ENCODE assay signal across 8 cellular contexts in genomic region chr7:152145853-152146466, GRCh38.
DNase-seq lines count a peak whose midpoint lies in the region; ATAC-seq, FAIRE-seq and TF ChIP-seq lines count a peak whose summit lies in the region.

No MANE protein-coding gene starts in this region.

- intact Hi-C loops in uterus (cut with DNase I; ENCODE audit: low total_unique reads), result no loop called here

- no peaks in the 10 kb centered on the region for H3K4me1 ChIP-seq in uterus

- peaks cover 68% of the 10 kb centered on the region for H3K36me3 Mint-ChIP-seq in central memory CD8-positive, alpha-beta T cell (ENCODE audit: insufficient read depth)

- no peak for ATAC-seq in central memory CD8-positive, alpha-beta T cell (replicated peaks; ENCODE audit: extremely low read depth, poor library complexity, severe bottlenecking)
- ATAC-seq in left lobe of liver, result peak; percentile 91
- no peak for ATAC-seq in GM18909 (IDR thresholded peaks at IDR 0.05; ENCODE audit: poor library complexity, unreplicated experiment)

- H3K4me3 ChIP-seq in uterus, result no peak overlapping the region

- no peak for DNase-seq in D721Med (ENCODE audit: insufficient read length, low spot score)
- DNase-seq in HCEC 1CT, result peak; percentile 34
- DNase-seq in RCC 7860 (ENCODE audit: low spot score), result peak; percentile 43
- DNase-seq in central memory CD8-positive, alpha-beta T cell (ENCODE audit: low spot score in 2 of 2), result no peak
- DNase-seq in left lobe of liver (ENCODE audit: low spot score), result no peak
- DNase-seq in uterus, result no peak
- DNase-seq in COLO829 (ENCODE audit: low spot score), result no peak

- TF ChIP-seq POLR2A in uterus (IDR thresholded peaks at IDR 0.05), result no peak

- no peaks in the 10 kb centered on the region for H3K27me3 Mint-ChIP-seq in central memory CD8-positive, alpha-beta T cell

- no peak overlapping the region for H3K27ac ChIP-seq in uterus

- FAIRE-seq in D721Med (lab: Jason Lieb, UNC) (no peak), RCC 7860 (lab: Jason Lieb, UNC) (peak; percentile 35)

- peaks cover 34% of the 10 kb centered on the region for H3K4me1 Mint-ChIP-seq in central memory CD8-positive, alpha-beta T cell

- H3K27ac Mint-ChIP-seq in central memory CD8-positive, alpha-beta T cell (ENCODE audit: low read depth), result peak overlapping the region; percentile 60

- H3K9me3 Mint-ChIP-seq in central memory CD8-positive, alpha-beta T cell, result no peaks in the 10 kb centered on the region

- no peaks in the 10 kb centered on the region for H3K9me3 ChIP-seq in uterus

- H3K27me3 ChIP-seq in uterus, result no peaks in the 10 kb centered on the region

- H3K36me3 ChIP-seq in uterus, result no peaks in the 10 kb centered on the region

- TF ChIP-seq CTCF in D721Med (IDR thresholded peaks at IDR 0.05; ENCODE audit: insufficient read depth, missing control alignments) (peak; percentile 64), uterus (IDR thresholded peaks at IDR 0.05) (peak; percentile 35 to 46 (median 43))

- H3K4me3 Mint-ChIP-seq in central memory CD8-positive, alpha-beta T cell, result no peak overlapping the region

Comparison
In these comparisons a context has a peak if more than half of its experiments do, and no peak if none do; other contexts are left out.
1. DNase-seq: peak in HCEC 1CT (single experiment) and RCC 7860 (single experiment); none in D721Med (single experiment), central memory CD8-positive, alpha-beta T cell (0 of 2), left lobe of liver (single experiment), uterus (0 of 2) and COLO829 (single experiment).